In genomic region chr1:208351838-208352237, GRCh38 we compare ENCODE assay signal across 1 cellular context.
TF ChIP-seq lines count a peak whose summit lies in the region.

No MANE protein-coding gene starts in this region.

TF ChIP-seq in K562, 482 proteins besides CTCF, POLR2A, EP300 and RAD21 (continued from another document and continues in another):
- TF ChIP-seq CHD7 (IDR thresholded peaks at IDR 0.05; ENCODE audit: low read depth, low read length) (no peak), MLLT1 (IDR thresholded peaks at IDR 0.05) (no peak), VEZF1 (CRISPR knock-in tag; IDR thresholded peaks at IDR 0.05) (no peak), MCM2 (IDR thresholded peaks at IDR 0.05; ENCODE audit: low read depth) (no peak), ZFX (CRISPR knock-in tag; IDR thresholded peaks at IDR 0.05) (no peak), ETV6 (IDR thresholded peaks at IDR 0.05; ENCODE audit: borderline replicate concordance in 1 of 2, low read depth in 2 of 2, low read length in 1 of 2) (no peak), ETV6 (CRISPR knock-in tag; IDR thresholded peaks at IDR 0.05; ENCODE audit: borderline replicate concordance) (no peak), ZBTB5 (IDR thresholded peaks at IDR 0.05) (no peak), RFX7 (CRISPR knock-in tag; IDR thresholded peaks at IDR 0.05) (no peak), YY1 (IDR thresholded peaks at IDR 0.05; ENCODE audit: borderline replicate concordance in 1 of 3, control insufficient read depth in 1 of 3, extremely low read depth in 1 of 3, insufficient read depth in 3 of 3, insufficient read length in 1 of 3, insufficient replicate concordance in 2 of 3, low read depth in 1 of 3, low read length in 2 of 3) (no peak), MED1 (CRISPR knock-in tag; IDR thresholded peaks at IDR 0.05; ENCODE audit: borderline replicate concordance) (no peak), SOX6 (IDR thresholded peaks at IDR 0.05) (peak; percentile 85), PTRF (tag; IDR thresholded peaks at IDR 0.05) (no peak), PPARD (CRISPR knock-in tag; IDR thresholded peaks at IDR 0.05) (no peak), NR0B1 (IDR thresholded peaks at IDR 0.05; ENCODE audit: partially characterized antibody) (no peak), ZFP91 (CRISPR knock-in tag; IDR thresholded peaks at IDR 0.05) (no peak), RAD51 (IDR thresholded peaks at IDR 0.05; ENCODE audit: borderline replicate concordance, low read depth) (no peak), TCF3 (CRISPR knock-in tag; IDR thresholded peaks at IDR 0.05) (peak; percentile 36), FUS (optimal IDR thresholded peaks at IDR 0.05; ENCODE audit: low read depth, low read length) (no peak), MAFF (IDR thresholded peaks at IDR 0.05; ENCODE audit: low read length) (no peak), TEAD1 (CRISPR knock-in tag; IDR thresholded peaks at IDR 0.05) (0 out of 4 replicates have a peak, but pooled peaks of 1 of the 2 experiments have one; percentile 9), NRF1 (conservative IDR thresholded peaks at IDR 0.05 in 1 of 2, IDR thresholded peaks at IDR 0.05 in 1 of 2) (no peak), ZNF232 (CRISPR knock-in tag; IDR thresholded peaks at IDR 0.05) (no peak), TRIM25 (IDR thresholded peaks at IDR 0.05; ENCODE audit: borderline replicate concordance) (no peak), KLF10 (CRISPR knock-in tag; IDR thresholded peaks at IDR 0.05) (no peak), KLF1 (tag; IDR thresholded peaks at IDR 0.05) (no peak), TEAD2 (tag; IDR thresholded peaks at IDR 0.05) (no peak), BRF1 (IDR thresholded peaks at IDR 0.05; ENCODE audit: borderline replicate concordance, extremely low read depth, insufficient read length) (no peak), MAX (CRISPR knock-in tag; IDR thresholded peaks at IDR 0.05) (no peak), SMARCC2 (IDR thresholded peaks at IDR 0.05; ENCODE audit: low read depth) (no peak), FOSL1 (tag; conservative IDR thresholded peaks at IDR 0.05) (no peak), HDAC2 (IDR thresholded peaks at IDR 0.05) (0 out of 2 replicates have a peak, but pooled peaks have one; percentile 15), ZBTB17 (CRISPR knock-in tag; IDR thresholded peaks at IDR 0.05) (no peak), EGR1 (conservative IDR thresholded peaks at IDR 0.05) (no peak), SMARCE1 (IDR thresholded peaks at IDR 0.05) (no peak), HIVEP1 (CRISPR knock-in tag; IDR thresholded peaks at IDR 0.05) (no peak), CBFA2T2 (conservative IDR thresholded peaks at IDR 0.05) (peak; percentile 30), ZBTB26 (CRISPR knock-in tag; IDR thresholded peaks at IDR 0.05) (no peak), WHSC1 (IDR thresholded peaks at IDR 0.05; ENCODE audit: low read length) (no peak), ZNF217 (CRISPR knock-in tag; IDR thresholded peaks at IDR 0.05) (no peak), SRSF3 (IDR thresholded peaks at IDR 0.05; ENCODE audit: insufficient read depth, low read length) (no peak)
